9 cellular contexts compared by ENCODE assay signal in genomic region chr1:204152310-204153044, GRCh38. TPM values are rescaled to one million over a fixed set of nuclear protein-coding genes. Genes with fewer than 3 reads are reported as not detected.
DNase-seq lines count a peak whose midpoint lies in the region; TF ChIP-seq lines count a peak whose summit lies in the region.
"Had no signal": no experiment of that assay in that cellular context is flagged by ENCODE, and none has a peak within 500 bp of the region (broad histone marks: within the 10 kb centered on the region; RNA-seq: fewer than 3 reads in every experiment).

No MANE protein-coding gene starts in this region.

- H3K36me3 Mint-ChIP-seq in neural progenitor cell = no peaks in the 10 kb centered on the region

- no peak overlapping the region for H3K27ac Mint-ChIP-seq in neural progenitor cell

- no peaks in the 10 kb centered on the region for H3K9me2 ChIP-seq in PC-9 (ENCODE audit: insufficient read depth)

- H3K9ac ChIP-seq in BLaER1 (peak overlapping the region; percentile 78), neural progenitor cell (no peak overlapping the region)

- no peaks in the 10 kb centered on the region for H3K9me3 Mint-ChIP-seq in neural progenitor cell

- DNase-seq in PC-9 = no peak
- no peak for DNase-seq in epithelial cell of proximal tubule (ENCODE audit: low read depth)
- no peak for DNase-seq in neural progenitor cell (ENCODE audit: low spot score)
- DNase-seq in NCI-H510A treated with DMSO at 0.1 percent for 48 hours (lab: John Stamatoyannopoulos, UW) = no peak
- DNase-seq in T-helper 9 cell = no peak
- DNase-seq in NCI-H1105 (lab: John Stamatoyannopoulos, UW) = no peak
- no peak for DNase-seq in iPS-NIHi7 (ENCODE audit: extremely low spot score)

- H2AFZ ChIP-seq in PC-9 (peak overlapping the region; percentile 94), neural progenitor cell (replicated peaks) (peak overlapping the region; percentile 89)

- H3K79me2 ChIP-seq in PC-9 (ENCODE audit: low read depth) = no peaks in the 10 kb centered on the region
- no peaks in the 10 kb centered on the region for H3K79me2 ChIP-seq in neural progenitor cell (ENCODE audit: low read depth)

- CTCF ChIA-PET in PC-9 (lab: Charles Lee) = interaction anchor here (0.5 to 0.7 kb wide), 4 partner anchors 53 to 306 kb away, joined by 3 to 5 read pairs (median 4); no protein-coding TSS in a partner anchor

- peaks cover 22% of the 10 kb centered on the region for H3K4me1 Mint-ChIP-seq in neural progenitor cell

- TF ChIP-seq CTCF in PC-9 (conservative IDR thresholded peaks at IDR 0.05) = no peak
- no peak for TF ChIP-seq CTCF in epithelial cell of proximal tubule (conservative IDR thresholded peaks at IDR 0.05; ENCODE audit: low read depth, low read length)
- no peak for TF ChIP-seq CTCF in neural progenitor cell (IDR thresholded peaks at IDR 0.05)

- H3K4me3 Mint-ChIP-seq in neural progenitor cell = peak overlapping the region; percentile 85

- peaks cover 19% of the 10 kb centered on the region for H3K4me1 ChIP-seq in BLaER1
- H3K4me1 ChIP-seq in PC-9 (replicated peaks; ENCODE audit: insufficient read depth) = peaks cover 11% of the 10 kb centered on the region
- peaks cover 13% of the 10 kb centered on the region for H3K4me1 ChIP-seq in neural progenitor cell

- H3K4me2 ChIP-seq in BLaER1 = peak overlapping the region; percentile 93
- H3K4me2 ChIP-seq in PC-9 = peak overlapping the region; percentile 99
- H3K4me2 ChIP-seq in neural progenitor cell = peak overlapping the region; percentile 90

- H3K9me3 ChIP-seq in BLaER1 (no peaks in the 10 kb centered on the region), PC-9 (ENCODE audit: insufficient read depth, low read depth) (no peaks in the 10 kb centered on the region), neural progenitor cell (ENCODE audit: low read depth) (no peaks in the 10 kb centered on the region)
- H3K9me3 ChIP-seq: neutrophil had no signal

- H3K36me3 ChIP-seq in BLaER1 = no peaks in the 10 kb centered on the region
- H3K36me3 ChIP-seq in PC-9 (ENCODE audit: low read depth) = no peaks in the 10 kb centered on the region
- no peaks in the 10 kb centered on the region for H3K36me3 ChIP-seq in neural progenitor cell
- H3K36me3 ChIP-seq: neutrophil had no signal

- peaks cover 30% of the 10 kb centered on the region for H3K27me3 Mint-ChIP-seq in neural progenitor cell (ENCODE audit: insufficient read depth, low read depth)

- POLR2A ChIA-PET in PC-9 (lab: Charles Lee; ENCODE audit: unreplicated experiment) = interaction anchor here (0.6 to 0.7 kb wide), 2 partner anchors 14 to 20 kb away, joined by 3 read pairs; no protein-coding TSS in a partner anchor

- TSS peak; percentile 50 for BruUV-seq in PC-9 (replicated peaks; lab: Mats Ljungman, UMichigan)

- H4K20me1 ChIP-seq in BLaER1 (no peaks in the 10 kb centered on the region), PC-9 (ENCODE audit: insufficient read depth) (no peaks in the 10 kb centered on the region), neural progenitor cell (ENCODE audit: low read depth) (peaks cover 6% of the 10 kb centered on the region)

- H3K27me3 ChIP-seq in BLaER1 = no peaks in the 10 kb centered on the region
- no peaks in the 10 kb centered on the region for H3K27me3 ChIP-seq in PC-9 (ENCODE audit: insufficient read depth, low read depth)
- peaks cover 45% of the 10 kb centered on the region for H3K27me3 ChIP-seq in neural progenitor cell

- intact Hi-C loops in PC-9 (cut with micrococcal nuclease; ENCODE audit: unreplicated experiment) = no loop called here

- peak overlapping the region; percentile 84 for H3K4me3 ChIP-seq in BLaER1
- H3K4me3 ChIP-seq in PC-9 = peak overlapping the region; percentile 83
- H3K4me3 ChIP-seq in epithelial cell of proximal tubule (ENCODE audit: low read depth, low read length) = peak overlapping the region; percentile 64
- peak overlapping the region; percentile 86 for H3K4me3 ChIP-seq in neural progenitor cell

- peaks cover 10% of the 10 kb centered on the region; the same call in 1 of the 2 replicates for H3F3A ChIP-seq in PC-9 (ENCODE audit: insufficient read depth, low read depth)
- H3F3A ChIP-seq in neural progenitor cell (ENCODE audit: low read depth) = peaks cover 13% of the 10 kb centered on the region

- H3K27ac ChIP-seq in BLaER1 (peak overlapping the region; percentile 38; the same call in 1 of the 2 replicates), PC-9 (no peak overlapping the region), neural progenitor cell (no peak overlapping the region)
- H3K27ac ChIP-seq: neutrophil had no signal

RNA-seq across cellular contexts. Expression of gene ETNK2, which starts 0.6 kb away (rescaled TPM):
- total RNA-seq in PC-9 (2021) (16.3 and 18.3 TPM in 2 replicates), epithelial cell of proximal tubule (12.3 and 15.6 TPM in 2 replicates), neural progenitor cell (ENCODE audit: low replicate concordance) (5.3 and 17.6 TPM in 2 replicates)

RNA-seq across cellular contexts. Expression of gene REN, which starts 13.7 kb away (rescaled TPM):
- 0.81 TPM in 1 of 2 replicates, not detected in the other for total RNA-seq in PC-9 (2021)
- 0.12 TPM in 1 of 2 replicates, not detected in the other for total RNA-seq in epithelial cell of proximal tubule
- total RNA-seq in neural progenitor cell (ENCODE audit: low replicate concordance) = not detected in 2 replicates

RNA-seq across cellular contexts. Expression of gene KISS1, which starts 43.8 kb away (rescaled TPM):
- 4.0 and 5.2 TPM in 2 replicates for total RNA-seq in PC-9 (2021)
- 24.7 and 111 TPM in 2 replicates for total RNA-seq in epithelial cell of proximal tubule
- total RNA-seq in neural progenitor cell (ENCODE audit: low replicate concordance) = not detected in 2 replicates
